11 cellular contexts compared by ENCODE assay signal in the genomic region with DNA sequence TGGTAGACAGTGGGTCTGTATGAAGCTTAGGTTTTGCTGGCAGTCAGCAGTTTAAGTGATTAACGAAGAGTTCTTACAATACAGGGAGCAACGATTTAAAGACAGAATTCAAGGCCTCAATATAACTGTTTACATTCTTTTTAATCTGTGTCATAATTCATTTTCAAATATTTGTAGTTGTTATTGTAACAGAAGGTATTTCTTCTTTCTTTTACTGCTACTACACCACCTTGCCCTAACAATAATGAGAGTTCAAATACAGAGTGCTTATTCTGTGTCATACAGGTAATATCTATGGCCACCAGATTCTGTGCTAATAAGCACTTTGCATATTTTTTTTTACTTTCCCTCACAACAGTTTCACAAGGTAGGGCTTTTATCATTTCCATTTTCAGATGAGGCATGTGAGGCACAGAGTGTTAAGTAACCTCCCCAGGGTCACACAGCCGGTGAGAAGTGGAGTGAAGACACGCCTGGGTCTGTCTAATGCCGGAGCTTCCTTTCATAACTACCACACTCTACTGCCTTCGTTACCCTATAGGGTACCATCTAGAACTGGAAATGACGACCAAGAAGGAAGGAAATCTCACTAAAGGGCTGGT.
A peak's percentile ranks its signal among the peaks of the same experiment; 100 is the strongest.
DNase-seq lines count a peak whose midpoint lies in the region; ATAC-seq and TF ChIP-seq lines count a peak whose summit lies in the region.
"Had no signal": no experiment of that assay in that cellular context is flagged by ENCODE, and none has a peak within 500 bp of the region (broad histone marks: within the 10 kb centered on the region; RNA-seq: fewer than 3 reads in every experiment).

No MANE protein-coding gene starts in this region.

- H3K79me2 ChIP-seq in ACC112 (ENCODE audit: control insufficient read depth, insufficient read depth, low read length, unreplicated experiment), result no peaks in the 10 kb centered on the region

- DNase-seq in fibroblast of pulmonary artery (ENCODE audit: low read depth) (peak; percentile 19), CD14-positive monocyte (ENCODE audit: low spot score) (no peak), NCI-H510A (lab: John Stamatoyannopoulos, UW) (no peak), T-helper 2 cell (no peak)
- no peak for DNase-seq in naive thymus-derived CD8-positive, alpha-beta T cell
- DNase-seq: activated CD8-positive, alpha-beta memory T cell treated with anti-CD3 and anti-CD28 coated beads, Interleukin-2, amount 10 ng/mL, durations not matched to agents 7 days and 5 days; substantia nigra had no signal

- peak overlapping the region; percentile 69 for H2AFZ ChIP-seq in ACC112 (ENCODE audit: low read length, unreplicated experiment)

- peaks cover 19% of the 10 kb centered on the region for H3K4me1 ChIP-seq in ACC112 (ENCODE audit: control insufficient read depth, insufficient read depth, low read length, unreplicated experiment)

- H3K27ac Mint-ChIP-seq in CD14-positive monocyte, result no peak overlapping the region
- H3K27ac Mint-ChIP-seq in naive thymus-derived CD8-positive, alpha-beta T cell, result no peak overlapping the region
- H3K27ac Mint-ChIP-seq: activated CD8-positive, alpha-beta memory T cell treated with anti-CD3 and anti-CD28 coated beads, Interleukin-2, amount 10 ng/mL, durations not matched to agents 7 days and 5 days had no signal

- no peaks in the 10 kb centered on the region for H3K27me3 Mint-ChIP-seq in CD14-positive monocyte (ENCODE audit: low read depth in 3 of 3)
- no peaks in the 10 kb centered on the region for H3K27me3 Mint-ChIP-seq in naive thymus-derived CD8-positive, alpha-beta T cell
- H3K27me3 Mint-ChIP-seq: activated CD8-positive, alpha-beta memory T cell treated with anti-CD3 and anti-CD28 coated beads, Interleukin-2, amount 10 ng/mL, durations not matched to agents 7 days and 5 days had no signal

- H3K36me3 ChIP-seq in ACC112 (ENCODE audit: insufficient read depth, low read length), result no peaks in the 10 kb centered on the region

- no peak overlapping the region for H3K4me3 Mint-ChIP-seq in CD14-positive monocyte
- H3K4me3 Mint-ChIP-seq in naive thymus-derived CD8-positive, alpha-beta T cell, result no peak overlapping the region
- H3K4me3 Mint-ChIP-seq: activated CD8-positive, alpha-beta memory T cell treated with anti-CD3 and anti-CD28 coated beads, Interleukin-2, amount 10 ng/mL, durations not matched to agents 7 days and 5 days; neural crest cell had no signal

- H3K27me3 ChIP-seq in ACC112 (ENCODE audit: insufficient read depth, low read length), result no peaks in the 10 kb centered on the region

- peaks cover 10% of the 10 kb centered on the region for H3K4me1 Mint-ChIP-seq in CD14-positive monocyte
- peaks cover 5 to 16% (median 13%) of the 10 kb centered on the region in 4 donors for H3K4me1 Mint-ChIP-seq in naive thymus-derived CD8-positive, alpha-beta T cell

- no peaks in the 10 kb centered on the region for H3K9me3 Mint-ChIP-seq in CD14-positive monocyte
- no peaks in the 10 kb centered on the region for H3K9me3 Mint-ChIP-seq in naive thymus-derived CD8-positive, alpha-beta T cell
- H3K9me3 Mint-ChIP-seq: neural crest cell had no signal

- peak; percentile 51 for ATAC-seq in GM19463 (IDR thresholded peaks at IDR 0.05; ENCODE audit: unreplicated experiment)
- peak; percentile 60 for ATAC-seq in HG03135 (IDR thresholded peaks at IDR 0.05; ENCODE audit: unreplicated experiment)
- no peak for ATAC-seq in naive thymus-derived CD8-positive, alpha-beta T cell
- ATAC-seq: activated CD8-positive, alpha-beta memory T cell treated with anti-CD3 and anti-CD28 coated beads, Interleukin-2, amount 10 ng/mL, durations not matched to agents 7 days and 5 days had no signal

- intact Hi-C loops in CD14-positive monocyte (cut with micrococcal nuclease), result no loop called here

- H3K36me3 Mint-ChIP-seq in CD14-positive monocyte, result peaks cover 2 to 3% of the 10 kb centered on the region in 2 donors
- H3K36me3 Mint-ChIP-seq in naive thymus-derived CD8-positive, alpha-beta T cell, result peaks cover 0 to 5% (median 0%) of the 10 kb centered on the region in 3 donors
- H3K36me3 Mint-ChIP-seq: activated CD8-positive, alpha-beta memory T cell treated with anti-CD3 and anti-CD28 coated beads, Interleukin-2, amount 10 ng/mL, durations not matched to agents 7 days and 5 days had no signal

- peak overlapping the region; percentile 28; the same call in 1 of the 2 replicates for H3K4me3 ChIP-seq in ACC112 (ENCODE audit: low read depth, low read length)
- no peak overlapping the region for H3K4me3 ChIP-seq in fibroblast of pulmonary artery (replicated peaks; ENCODE audit: low read depth, low read length)

- POLR2A ChIA-PET in naive thymus-derived CD8-positive, alpha-beta T cell (lab: Charles Lee), result no interaction called here

- peak overlapping the region; percentile 94 for H3K27ac ChIP-seq in ACC112 (ENCODE audit: low read depth, low read length)

- TF ChIP-seq CTCF in fibroblast of pulmonary artery (IDR thresholded peaks at IDR 0.05; ENCODE audit: low read length, missing control alignments) (no peak), CD14-positive monocyte (IDR thresholded peaks at IDR 0.05) (no peak)

Comparison
In these comparisons a context has a peak if more than half of its experiments do, and no peak if none do; other contexts are left out.
1. ATAC-seq: peak in GM19463 (single experiment) and HG03135 (single experiment); none in naive thymus-derived CD8-positive, alpha-beta T cell (0 of 2).